In genomic region chr2:2892378-2892777, GRCh38 we compare ENCODE assay signal across 26 cellular contexts.
"Had no signal": no experiment of that assay in that cellular context is flagged by ENCODE, and none has a peak within 500 bp of the region (broad histone marks: within the 10 kb centered on the region; RNA-seq: fewer than 3 reads in every experiment).

No MANE protein-coding gene starts in this region.

- H3K9me3 Mint-ChIP-seq: mesothelial cell of epicardium; naive B cell; natural killer cell treated with Interleukin-12 subunit alpha and Interleukin-12 subunit beta and Interleukin-15 and Interleukin-18, amount 100 ng/mL, for 72 hours; neural crest cell; stimulated activated naive B cell treated with anti-CD40 and anti-IgM and Interleukin-4, amounts not matched to agents 10 μg/mL and 1 μg/mL and 100 μg/mL, for 72 hours; stimulated activated naive CD8-positive, alpha-beta T cell treated with anti-CD3 and anti-CD28 coated beads, Interleukin-15, amount 100 ng/mL, for 72 hours had no signal

- H3K4me1 ChIP-seq: colonic mucosa, gastrocnemius medialis, left lung, parathyroid adenoma, right lobe of liver, suprapubic skin, transverse colon, upper lobe of right lung, uterus had no signal

- H3K4me1 Mint-ChIP-seq: mesothelial cell of epicardium; naive B cell; stimulated activated naive B cell treated with anti-CD40 and anti-IgM and Interleukin-4, amounts not matched to agents 10 μg/mL and 1 μg/mL and 100 μg/mL, for 72 hours; stimulated activated naive CD8-positive, alpha-beta T cell treated with anti-CD3 and anti-CD28 coated beads, Interleukin-15, amount 100 ng/mL, for 72 hours had no signal

- H3K36me3 Mint-ChIP-seq: mesothelial cell of epicardium; naive B cell; natural killer cell treated with Interleukin-12 subunit alpha and Interleukin-12 subunit beta and Interleukin-15 and Interleukin-18, amount 100 ng/mL, for 72 hours had no signal

- H3K4me3 Mint-ChIP-seq: mesothelial cell of epicardium; naive B cell; natural killer cell treated with Interleukin-12 subunit alpha and Interleukin-12 subunit beta and Interleukin-15 and Interleukin-18, amount 100 ng/mL, for 72 hours; neural crest cell; stimulated activated naive B cell treated with anti-CD40 and anti-IgM and Interleukin-4, amounts not matched to agents 10 μg/mL and 1 μg/mL and 100 μg/mL, for 72 hours; stimulated activated naive CD8-positive, alpha-beta T cell treated with anti-CD3 and anti-CD28 coated beads, Interleukin-15, amount 100 ng/mL, for 72 hours had no signal

- DNase-seq: colonic mucosa; effector CD4-positive, alpha-beta T cell; foreskin fibroblast; gastrocnemius medialis; kidney; left lung; mesenchymal stem cell; mucosa of descending colon; naive B cell; small intestine; stimulated activated CD4-positive, alpha-beta T cell treated with anti-CD3 and anti-CD28 coated beads, Interleukin-15, amount 100 ng/mL, for 24 hours; stimulated activated CD4-positive, alpha-beta T cell treated with anti-CD3 and anti-CD28 coated beads, Interleukin-2, amount 100 ng/mL, for 48 hours; stimulated activated naive B cell treated with anti-CD40 and anti-IgM and Interleukin-4, amounts not matched to agents 10 μg/mL and 1 μg/mL and 100 μg/mL, for 72 hours; stimulated activated naive CD8-positive, alpha-beta T cell treated with anti-CD3 and anti-CD28 coated beads, Interleukin-15, amount 100 ng/mL, for 72 hours; transverse colon; upper lobe of right lung; uterus had no signal

- H2AFZ ChIP-seq: parathyroid adenoma had no signal

- H3K9ac ChIP-seq: parathyroid adenoma had no signal

- H3K27ac ChIP-seq: colonic mucosa, epithelial cell of prostate, gastrocnemius medialis, left lung, neutrophil, parathyroid adenoma, right lobe of liver, suprapubic skin, transverse colon, upper lobe of right lung, uterus had no signal

- H3K27me3 ChIP-seq: colonic mucosa, gastrocnemius medialis, neutrophil, right lobe of liver, suprapubic skin, transverse colon, upper lobe of right lung, uterus had no signal

- H3K27ac Mint-ChIP-seq: mesothelial cell of epicardium; naive B cell; natural killer cell treated with Interleukin-12 subunit alpha and Interleukin-12 subunit beta and Interleukin-15 and Interleukin-18, amount 100 ng/mL, for 72 hours; progenitor cell of endocrine pancreas; stimulated activated naive B cell treated with anti-CD40 and anti-IgM and Interleukin-4, amounts not matched to agents 10 μg/mL and 1 μg/mL and 100 μg/mL, for 72 hours had no signal

- H3K79me2 ChIP-seq: parathyroid adenoma had no signal

- H3K9me3 ChIP-seq: colonic mucosa, gastrocnemius medialis, left lung, neutrophil, right lobe of liver, suprapubic skin, transverse colon, upper lobe of right lung, uterus had no signal
